Comparison of ENCODE assay signal across 34 cellular contexts in genomic region chr12:110941391-110941790, GRCh38. TPM values are rescaled to one million over a fixed set of nuclear protein-coding genes. Genes with fewer than 3 reads are reported as not detected.
"Had no signal": no experiment of that assay in that cellular context is flagged by ENCODE, and none has a peak within 500 bp of the region (broad histone marks: within the 10 kb centered on the region; RNA-seq: fewer than 3 reads in every experiment).

No MANE protein-coding gene starts in this region.

- H3K27ac ChIP-seq: epithelial cell of prostate, pancreas, right lobe of liver, stomach, thyroid gland had no signal

- H3K36me3 ChIP-seq: gastrocnemius medialis, pancreas, right lobe of liver, stomach, thyroid gland had no signal

- H3K27ac Mint-ChIP-seq: nephron progenitor cell; stimulated activated effector memory CD8-positive, alpha-beta T cell treated with anti-CD3 and anti-CD28 coated beads, Interleukin-12 subunit alpha, Interleukin-12 subunit beta, amount 100 ng/mL, for 72 hours had no signal

- H3K9me3 ChIP-seq: gastrocnemius medialis, pancreas, right lobe of liver, thyroid gland had no signal

- H3K27me3 ChIP-seq: gastrocnemius medialis, pancreas, right lobe of liver, thyroid gland had no signal

- DNase-seq: cerebellar nuclear complex; cortex of kidney; effector CD4-positive, alpha-beta T cell; foreskin fibroblast; gastrocnemius medialis; hippocampal formation; mesenchymal stem cell; midbrain; naive thymus-derived CD8-positive, alpha-beta T cell; nephron progenitor cell; occipital lobe; pancreas; right lobe of liver; small intestine; stimulated activated CD4-positive, alpha-beta T cell treated with anti-CD3 and anti-CD28 coated beads, Interleukin-12 subunit alpha, Interleukin-12 subunit beta, amount 100 ng/mL, for 4 hours; stimulated activated CD4-positive, alpha-beta T cell treated with anti-CD3 and anti-CD28 coated beads, Interleukin-1b, Interleukin-23, amount 100 ng/mL, for 48 hours; stimulated activated CD4-positive, alpha-beta T cell treated with anti-CD3 and anti-CD28 coated beads, Interleukin-4, amount 100 ng/mL, for 24 hours; stimulated activated naive CD4-positive, alpha-beta T cell treated with Interleukin-2 at 50 U/mL for 16 hours; stomach; thyroid gland; trophoblast cell had no signal

- ATAC-seq: esophagus mucosa; gastrocnemius medialis; left lobe of liver; naive thymus-derived CD8-positive, alpha-beta T cell; pancreas; stimulated activated effector memory CD8-positive, alpha-beta T cell treated with anti-CD3 and anti-CD28 coated beads, Interleukin-12 subunit alpha, Interleukin-12 subunit beta, amount 100 ng/mL, for 72 hours had no signal

- H3K4me3 Mint-ChIP-seq: naive thymus-derived CD8-positive, alpha-beta T cell; nephron progenitor cell; stimulated activated effector memory CD8-positive, alpha-beta T cell treated with anti-CD3 and anti-CD28 coated beads, Interleukin-12 subunit alpha, Interleukin-12 subunit beta, amount 100 ng/mL, for 72 hours had no signal

- H3K36me3 Mint-ChIP-seq: stimulated activated effector memory CD8-positive, alpha-beta T cell treated with anti-CD3 and anti-CD28 coated beads, Interleukin-12 subunit alpha, Interleukin-12 subunit beta, amount 100 ng/mL, for 72 hours had no signal

- H3K4me3 ChIP-seq: gastrocnemius medialis, lung, pancreas, right lobe of liver, stomach, thyroid gland had no signal

- FAIRE-seq: keratinocyte, pancreas, small intestine had no signal

RNA-seq across cellular contexts. Expression of gene MYL2, which starts 21.0 kb away (rescaled TPM):
- total RNA-seq: glomerular endothelial cell; left lobe of liver; liver; lung; naive thymus-derived CD8-positive, alpha-beta T cell; occipital lobe; posterior vena cava; pulmonary artery endothelial cell; subcutaneous adipose tissue; temporal lobe; thyroid gland had no signal
- polyA plus RNA-seq: naive thymus-derived CD8-positive, alpha-beta T cell; urinary bladder had no signal
